Comparison of ENCODE assay signal across 26 cellular contexts in genomic region chr14:101595349-101595748, GRCh38. TPM values are rescaled to one million over a fixed set of nuclear protein-coding genes. Genes with fewer than 3 reads are reported as not detected.
A peak's percentile ranks its signal among the peaks of the same experiment; 100 is the strongest.
DNase-seq lines count a peak whose midpoint lies in the region; ATAC-seq and TF ChIP-seq lines count a peak whose summit lies in the region.
"Had no signal": no experiment of that assay in that cellular context is flagged by ENCODE, and none has a peak within 500 bp of the region (broad histone marks: within the 10 kb centered on the region; RNA-seq: fewer than 3 reads in every experiment).

No MANE protein-coding gene starts in this region.

- H2AFZ ChIP-seq in Karpas-422 (ENCODE audit: low read length) = no peak overlapping the region
- H2AFZ ChIP-seq: hepatocyte had no signal

- peaks cover 3% of the 10 kb centered on the region for H3K9me3 Mint-ChIP-seq in activated naive CD8-positive, alpha-beta T cell (ENCODE audit: low read depth)
- peaks cover 12% of the 10 kb centered on the region for H3K9me3 Mint-ChIP-seq in activated naive CD8-positive, alpha-beta T cell treated with anti-CD3 and anti-CD28 coated beads for 36 hours
- H3K9me3 Mint-ChIP-seq in stimulated activated effector memory CD8-positive, alpha-beta T cell treated with anti-CD3 and anti-CD28 coated beads, Interleukin-12 subunit alpha, Interleukin-12 subunit beta, amount 100 ng/mL, for 72 hours = peaks cover 3% of the 10 kb centered on the region

- peaks cover 6% of the 10 kb centered on the region for H3K4me1 ChIP-seq in Karpas-422 (ENCODE audit: low read length)
- H3K4me1 ChIP-seq: Caco-2, HAP-1 had no signal

- H3K27ac Mint-ChIP-seq in activated naive CD8-positive, alpha-beta T cell = peak overlapping the region; percentile 91
- H3K27ac Mint-ChIP-seq in activated naive CD8-positive, alpha-beta T cell treated with anti-CD3 and anti-CD28 coated beads for 36 hours = no peak overlapping the region
- peak overlapping the region; percentile 98 for H3K27ac Mint-ChIP-seq in stimulated activated effector memory CD8-positive, alpha-beta T cell treated with anti-CD3 and anti-CD28 coated beads, Interleukin-12 subunit alpha, Interleukin-12 subunit beta, amount 100 ng/mL, for 72 hours

- no peaks in the 10 kb centered on the region for H3K36me3 ChIP-seq in KOPT-K1 (ENCODE audit: insufficient read depth, low read length)
- peaks cover 4% of the 10 kb centered on the region; the same call in 1 of the 2 replicates for H3K36me3 ChIP-seq in Karpas-422 (ENCODE audit: insufficient read depth, low read length)
- H3K36me3 ChIP-seq: cardiac muscle cell, HAP-1 had no signal

- no peaks in the 10 kb centered on the region for H3K36me3 Mint-ChIP-seq in activated naive CD8-positive, alpha-beta T cell
- H3K36me3 Mint-ChIP-seq in activated naive CD8-positive, alpha-beta T cell treated with anti-CD3 and anti-CD28 coated beads for 36 hours = peaks cover 14% of the 10 kb centered on the region
- peaks cover 5% of the 10 kb centered on the region for H3K36me3 Mint-ChIP-seq in stimulated activated effector memory CD8-positive, alpha-beta T cell treated with anti-CD3 and anti-CD28 coated beads, Interleukin-12 subunit alpha, Interleukin-12 subunit beta, amount 100 ng/mL, for 72 hours

- H3K4me3 ChIP-seq in coronary artery (no peak overlapping the region), Karpas-422 (ENCODE audit: low read length) (no peak overlapping the region)
- H3K4me3 ChIP-seq: cardiac muscle cell, HAP-1, hepatocyte, K562, lung had no signal

- ATAC-seq in stimulated activated effector memory CD8-positive, alpha-beta T cell treated with anti-CD3 and anti-CD28 coated beads, Interleukin-12 subunit alpha, Interleukin-12 subunit beta, amount 100 ng/mL, for 72 hours = no peak
- ATAC-seq: K562, right cardiac atrium had no signal

- no peaks in the 10 kb centered on the region for H3K79me2 ChIP-seq in Karpas-422 (ENCODE audit: low read length)
- H3K79me2 ChIP-seq: hepatocyte had no signal

- H3K9me3 ChIP-seq in KOPT-K1 (ENCODE audit: insufficient read depth, low read length, poor library complexity, severe bottlenecking) (peaks cover 14% of the 10 kb centered on the region), Karpas-422 (ENCODE audit: low read length) (peaks cover 7% of the 10 kb centered on the region)
- H3K9me3 ChIP-seq: Caco-2, HAP-1 had no signal

- TF ChIP-seq CTCF in coronary artery (IDR thresholded peaks at IDR 0.05) = no peak

- H3K27me3 ChIP-seq in Karpas-422 (ENCODE audit: low read length) = no peaks in the 10 kb centered on the region
- H3K27me3 ChIP-seq: cardiac muscle cell, hepatocyte had no signal

- H4K20me1 ChIP-seq in Karpas-422 (ENCODE audit: insufficient read depth, low read depth, low read length) = no peaks in the 10 kb centered on the region

- H3K4me2 ChIP-seq in Karpas-422 (ENCODE audit: low read depth, low read length, poor library complexity, severe bottlenecking) = no peak overlapping the region
- H3K4me2 ChIP-seq: hepatocyte had no signal

- no peaks in the 10 kb centered on the region for H3K27me3 Mint-ChIP-seq in activated naive CD8-positive, alpha-beta T cell
- no peaks in the 10 kb centered on the region for H3K27me3 Mint-ChIP-seq in activated naive CD8-positive, alpha-beta T cell treated with anti-CD3 and anti-CD28 coated beads for 36 hours

- no peaks in the 10 kb centered on the region for H3K9me2 ChIP-seq in Karpas-422 (replicated peaks; ENCODE audit: insufficient read depth, low read length)

- peak overlapping the region; percentile 80 for H3K27ac ChIP-seq in KOPT-K1 (ENCODE audit: low read depth, low read length, poor library complexity, severe bottlenecking)
- H3K27ac ChIP-seq in coronary artery = no peak overlapping the region
- H3K27ac ChIP-seq in Karpas-422 (ENCODE audit: low read length) = no peak overlapping the region
- H3K27ac ChIP-seq: cardiac muscle cell, epithelial cell of prostate, hepatocyte had no signal

- H3K9ac ChIP-seq in Karpas-422 (ENCODE audit: low read length) = no peak overlapping the region

- DNase-seq in activated naive CD8-positive, alpha-beta T cell treated with anti-CD3 and anti-CD28 coated beads for 36 hours = no peak
- peak; percentile 47 for DNase-seq in coronary artery (ENCODE audit: low spot score)
- DNase-seq in stimulated activated effector memory CD8-positive, alpha-beta T cell treated with anti-CD3 and anti-CD28 coated beads, Interleukin-12 subunit alpha, Interleukin-12 subunit beta, amount 100 ng/mL, for 72 hours (ENCODE audit: low spot score in 2 of 2) = no peak
- DNase-seq in Karpas-422 = no peak
- DNase-seq in germinal center (ENCODE audit: low spot score) = no peak
- DNase-seq: activated CD4-positive, alpha-beta T cell treated with anti-CD3 and anti-CD28 coated beads for 1 hour; amniotic stem cell; Caco-2; foreskin fibroblast; kidney; NCI-H187; NCI-H774; OCI-M1; SHP77; SW 1271 had no signal

- H3K4me1 Mint-ChIP-seq in activated naive CD8-positive, alpha-beta T cell (ENCODE audit: low read depth) = peaks cover 48% of the 10 kb centered on the region
- H3K4me1 Mint-ChIP-seq in activated naive CD8-positive, alpha-beta T cell treated with anti-CD3 and anti-CD28 coated beads for 36 hours = peaks cover 17% of the 10 kb centered on the region
- peaks cover 37% of the 10 kb centered on the region for H3K4me1 Mint-ChIP-seq in stimulated activated effector memory CD8-positive, alpha-beta T cell treated with anti-CD3 and anti-CD28 coated beads, Interleukin-12 subunit alpha, Interleukin-12 subunit beta, amount 100 ng/mL, for 72 hours

- H3K4me3 Mint-ChIP-seq in activated naive CD8-positive, alpha-beta T cell = no peak overlapping the region
- no peak overlapping the region for H3K4me3 Mint-ChIP-seq in activated naive CD8-positive, alpha-beta T cell treated with anti-CD3 and anti-CD28 coated beads for 36 hours
- no peak overlapping the region for H3K4me3 Mint-ChIP-seq in stimulated activated effector memory CD8-positive, alpha-beta T cell treated with anti-CD3 and anti-CD28 coated beads, Interleukin-12 subunit alpha, Interleukin-12 subunit beta, amount 100 ng/mL, for 72 hours

RNA-seq across cellular contexts. Expression of gene DIO3, which starts 34.1 kb away (rescaled TPM):
- not detected for total RNA-seq in activated naive CD8-positive, alpha-beta T cell treated with anti-CD3 and anti-CD28 coated beads for 36 hours
- not detected in 2 replicates for total RNA-seq in Karpas-422 (2014; rRNA removed; shearing (Covaris generic); ENCODE audit: low replicate concordance)
- total RNA-seq: Daoy, dermis microvascular lymphatic vessel endothelial cell, K562 had no signal
